26 cellular contexts compared by ENCODE assay signal in the genomic region with DNA sequence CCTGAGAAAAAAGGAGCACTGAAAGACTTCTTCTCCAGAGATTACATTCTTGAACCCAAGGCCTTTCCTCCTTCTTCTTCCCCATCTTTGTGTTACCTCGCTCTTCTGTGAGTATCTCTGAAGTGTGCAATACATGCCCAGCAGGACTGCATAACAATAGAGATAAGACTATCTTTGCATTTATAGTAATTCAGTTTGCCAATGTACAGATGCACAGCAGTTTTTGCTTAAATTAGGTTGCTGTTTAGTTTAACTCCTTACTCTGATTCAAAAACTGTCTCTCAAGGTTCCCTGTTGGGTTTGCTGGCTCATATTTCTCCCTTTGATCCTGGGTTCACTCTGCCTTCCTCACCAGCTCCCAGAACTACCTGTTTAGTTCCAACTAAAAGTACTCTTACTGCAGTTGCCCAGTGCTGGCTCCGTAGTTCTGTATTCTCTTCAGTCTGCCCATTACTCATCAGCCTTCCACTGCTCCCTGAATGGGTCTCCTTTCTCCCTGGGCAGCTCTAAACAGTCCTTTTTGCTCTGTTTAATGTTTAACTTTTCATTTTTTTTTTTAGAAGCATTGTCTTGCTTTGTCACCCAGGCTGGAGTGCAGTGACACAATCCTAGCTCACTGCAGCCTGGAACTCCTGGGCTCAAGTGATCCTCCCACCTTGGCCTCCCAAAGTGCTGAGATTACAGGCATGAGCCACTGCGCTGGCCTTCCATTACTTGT.
"Had no signal": no experiment of that assay in that cellular context is flagged by ENCODE, and none has a peak within 500 bp of the region (broad histone marks: within the 10 kb centered on the region; RNA-seq: fewer than 3 reads in every experiment).

No MANE protein-coding gene starts in this region.

- H3K4me3 Mint-ChIP-seq: activated CD4-positive, alpha-beta memory T cell treated with anti-CD3 and anti-CD28 coated beads, Interleukin-2, amount 10 ng/mL, durations not matched to agents 7 days and 5 days; activated CD4-positive, alpha-beta T cell treated with anti-CD3 and anti-CD28 coated beads, Interleukin-2, amount 10 ng/mL, durations not matched to agents 7 days and 5 days; activated naive CD4-positive, alpha-beta T cell treated with anti-CD3 and anti-CD28 coated beads, Interleukin-2, amount 10 ng/mL, durations not matched to agents 7 days and 5 days; activated naive CD8-positive, alpha-beta T cell treated with anti-CD3 and anti-CD28 coated beads, Interleukin-2, amount 10 ng/mL, durations not matched to agents 7 days and 5 days; activated T-cell treated with anti-CD3 and anti-CD28 coated beads, Interleukin-2, amount 50 U/mL, for 24 hours; brain; effector memory CD8-positive, alpha-beta T cell; naive B cell; nephron progenitor cell had no signal

- H3K9me3 ChIP-seq: ascending aorta, gastroesophageal sphincter, pancreas, suprapubic skin, tibial artery, upper lobe of right lung had no signal

- H3K27ac ChIP-seq: ascending aorta, gastroesophageal sphincter, pancreas, spleen, suprapubic skin, tibial artery, upper lobe of right lung had no signal

- H3K4me1 Mint-ChIP-seq: activated CD4-positive, alpha-beta memory T cell treated with anti-CD3 and anti-CD28 coated beads, Interleukin-2, amount 10 ng/mL, durations not matched to agents 7 days and 5 days; activated CD4-positive, alpha-beta T cell treated with anti-CD3 and anti-CD28 coated beads, Interleukin-2, amount 10 ng/mL, durations not matched to agents 7 days and 5 days; activated naive CD4-positive, alpha-beta T cell treated with anti-CD3 and anti-CD28 coated beads, Interleukin-2, amount 10 ng/mL, durations not matched to agents 7 days and 5 days; activated naive CD8-positive, alpha-beta T cell treated with anti-CD3 and anti-CD28 coated beads, Interleukin-2, amount 10 ng/mL, durations not matched to agents 7 days and 5 days; brain; naive B cell had no signal

- H3K36me3 Mint-ChIP-seq: activated naive CD4-positive, alpha-beta T cell treated with anti-CD3 and anti-CD28 coated beads, Interleukin-2, amount 10 ng/mL, durations not matched to agents 7 days and 5 days; activated naive CD8-positive, alpha-beta T cell treated with anti-CD3 and anti-CD28 coated beads, Interleukin-2, amount 10 ng/mL, durations not matched to agents 7 days and 5 days; brain; naive B cell had no signal

- H3K9me3 Mint-ChIP-seq: activated CD4-positive, alpha-beta memory T cell treated with anti-CD3 and anti-CD28 coated beads, Interleukin-2, amount 10 ng/mL, durations not matched to agents 7 days and 5 days; activated CD4-positive, alpha-beta T cell treated with anti-CD3 and anti-CD28 coated beads, Interleukin-2, amount 10 ng/mL, durations not matched to agents 7 days and 5 days; activated naive CD4-positive, alpha-beta T cell treated with anti-CD3 and anti-CD28 coated beads, Interleukin-2, amount 10 ng/mL, durations not matched to agents 7 days and 5 days; nephron progenitor cell had no signal

- H3K27ac Mint-ChIP-seq: activated CD4-positive, alpha-beta memory T cell treated with anti-CD3 and anti-CD28 coated beads, Interleukin-2, amount 10 ng/mL, durations not matched to agents 7 days and 5 days; activated CD4-positive, alpha-beta T cell treated with anti-CD3 and anti-CD28 coated beads, Interleukin-2, amount 10 ng/mL, durations not matched to agents 7 days and 5 days; activated naive CD4-positive, alpha-beta T cell treated with anti-CD3 and anti-CD28 coated beads, Interleukin-2, amount 10 ng/mL, durations not matched to agents 7 days and 5 days; activated naive CD8-positive, alpha-beta T cell treated with anti-CD3 and anti-CD28 coated beads, Interleukin-2, amount 10 ng/mL, durations not matched to agents 7 days and 5 days; activated T-cell treated with anti-CD3 and anti-CD28 coated beads, Interleukin-2, amount 50 U/mL, for 24 hours; brain; effector memory CD8-positive, alpha-beta T cell; naive B cell; nephron progenitor cell had no signal

- ATAC-seq: effector memory CD8-positive, alpha-beta T cell; gastroesophageal sphincter; left cardiac atrium; left ventricle myocardium superior; right cardiac atrium; upper lobe of right lung had no signal

- DNase-seq: activated CD4-positive, alpha-beta memory T cell treated with anti-CD3 and anti-CD28 coated beads, Interleukin-2, amount 10 ng/mL, durations not matched to agents 7 days and 5 days; activated CD4-positive, alpha-beta T cell treated with anti-CD3 and anti-CD28 coated beads, Interleukin-2, amount 10 ng/mL, durations not matched to agents 7 days and 5 days; activated CD4-positive, CD25-positive, alpha-beta regulatory T cell treated with anti-CD3 and anti-CD28 coated beads, Interleukin-2, amount 50 U/mL, for 72 hours; activated CD8-positive, alpha-beta memory T cell treated with anti-CD3 and anti-CD28 coated beads, Interleukin-2, amount 50 U/mL, for 48 hours; activated gamma-delta T cell; activated naive CD4-positive, alpha-beta T cell treated with anti-CD3 and anti-CD28 coated beads, Interleukin-2, amount 10 ng/mL, durations not matched to agents 7 days and 5 days; activated naive CD8-positive, alpha-beta T cell treated with anti-CD3 and anti-CD28 coated beads, Interleukin-2, amount 10 ng/mL, durations not matched to agents 7 days and 5 days; activated T-cell treated with anti-CD3 and anti-CD28 coated beads, Interleukin-2, amount 50 U/mL, for 24 hours; cortex of kidney; effector memory CD8-positive, alpha-beta T cell; head of caudate nucleus; left cardiac atrium; left ventricle myocardium superior; naive B cell; nephron progenitor cell; pancreas; right cardiac atrium; spleen; stimulated activated naive CD4-positive, alpha-beta T cell; T-helper 2 cell; tibial artery; upper lobe of right lung had no signal
